In genomic region chr21:41396452-41397107, GRCh38 we compare ENCODE assay signal across 1 cellular context.
TF ChIP-seq lines count a peak whose summit lies in the region.

No MANE protein-coding gene starts in this region.

TF ChIP-seq in K562, 482 proteins besides CTCF, POLR2A, EP300 and RAD21:
- TF ChIP-seq ZNF277 (CRISPR knock-in tag; IDR thresholded peaks at IDR 0.05; ENCODE audit: borderline replicate concordance) = no peak
- TF ChIP-seq NFRKB (IDR thresholded peaks at IDR 0.05; ENCODE audit: low read depth) = no peak
- TF ChIP-seq EP400 (IDR thresholded peaks at IDR 0.05) = no peak
- no peak for TF ChIP-seq USF1 (CRISPR knock-in tag; IDR thresholded peaks at IDR 0.05)
- no peak for TF ChIP-seq PHF8 (IDR thresholded peaks at IDR 0.05; ENCODE audit: borderline replicate concordance, low read length)
- no peak for TF ChIP-seq ZNF583 (CRISPR knock-in tag; IDR thresholded peaks at IDR 0.05)
- TF ChIP-seq CEBPG (CRISPR knock-in tag; IDR thresholded peaks at IDR 0.05) = no peak
- peak in 1 of 2 experiments; percentile 64; a peak in 1 of 4 replicates for TF ChIP-seq CEBPG (tag; conservative IDR thresholded peaks at IDR 0.05 in 1 of 2, IDR thresholded peaks at IDR 0.05 in 1 of 2)
- TF ChIP-seq, protein P1, sequence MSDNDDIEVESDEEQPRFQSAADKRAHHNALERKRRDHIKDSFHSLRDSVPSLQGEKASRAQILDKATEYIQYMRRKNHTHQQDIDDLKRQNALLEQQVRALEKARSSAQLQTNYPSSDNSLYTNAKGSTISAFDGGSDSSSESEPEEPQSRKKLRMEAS (CRISPR knock-in tag; IDR thresholded peaks at IDR 0.05) = no peak
- TF ChIP-seq CEBPB (tag; IDR thresholded peaks at IDR 0.05) = peak; percentile 72
- TF ChIP-seq PATZ1 (CRISPR knock-in tag; IDR thresholded peaks at IDR 0.05; ENCODE audit: borderline replicate concordance) = no peak
